1 cellular context compared by ENCODE assay signal in the genomic region with DNA sequence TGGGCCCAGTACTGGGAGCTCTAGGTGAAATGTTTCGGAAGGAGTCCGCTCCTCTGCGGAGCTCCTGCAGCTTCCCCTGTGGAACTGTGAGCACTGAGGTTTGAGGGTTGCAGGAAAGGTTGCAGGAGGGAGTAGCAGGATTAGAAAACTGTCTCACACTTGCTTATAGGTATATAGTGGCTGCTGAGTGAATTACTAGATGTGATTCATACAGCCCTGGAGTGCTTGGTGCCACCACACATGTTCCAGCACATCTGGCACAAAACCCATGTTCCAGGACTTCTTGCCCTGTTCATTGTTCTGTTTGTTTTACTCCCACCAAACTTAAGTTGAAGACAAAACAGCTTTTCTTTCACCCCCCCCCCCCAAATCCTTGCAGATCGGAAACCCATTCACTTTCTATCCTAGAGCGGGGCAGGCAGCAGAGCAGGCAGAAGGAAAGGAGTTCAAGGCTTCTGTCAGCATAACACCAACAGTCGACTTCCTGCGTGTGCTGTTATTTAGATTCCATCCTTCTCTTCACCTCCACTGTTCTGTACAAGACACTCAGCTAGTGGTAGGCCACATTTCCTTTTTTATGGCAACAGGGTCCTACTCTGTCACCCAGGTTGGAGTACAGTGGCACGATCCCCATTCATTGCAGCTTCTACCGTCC.
TF ChIP-seq lines count a peak whose summit lies in the region.

No MANE protein-coding gene starts in this region.

TF ChIP-seq in K562, 482 proteins besides CTCF, POLR2A, EP300 and RAD21 (continued from another document and continues in another):
- TF ChIP-seq, protein P1, sequence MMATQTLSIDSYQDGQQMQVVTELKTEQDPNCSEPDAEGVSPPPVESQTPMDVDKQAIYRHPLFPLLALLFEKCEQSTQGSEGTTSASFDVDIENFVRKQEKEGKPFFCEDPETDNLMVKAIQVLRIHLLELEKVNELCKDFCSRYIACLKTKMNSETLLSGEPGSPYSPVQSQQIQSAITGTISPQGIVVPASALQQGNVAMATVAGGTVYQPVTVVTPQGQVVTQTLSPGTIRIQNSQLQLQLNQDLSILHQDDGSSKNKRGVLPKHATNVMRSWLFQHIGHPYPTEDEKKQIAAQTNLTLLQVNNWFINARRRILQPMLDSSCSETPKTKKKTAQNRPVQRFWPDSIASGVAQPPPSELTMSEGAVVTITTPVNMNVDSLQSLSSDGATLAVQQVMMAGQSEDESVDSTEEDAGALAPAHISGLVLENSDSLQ (IDR thresholded peaks at IDR 0.05), result no peak
- TF ChIP-seq ELF1 (tag; IDR thresholded peaks at IDR 0.05) (no peak), ZNF41 (CRISPR knock-in tag; conservative IDR thresholded peaks at IDR 0.05) (no peak), TEAD2 (tag; IDR thresholded peaks at IDR 0.05) (no peak), KLF16 (IDR thresholded peaks at IDR 0.05) (no peak), ZNF76 (CRISPR knock-in tag; IDR thresholded peaks at IDR 0.05; ENCODE audit: borderline replicate concordance) (0 out of 2 replicates have a peak, but pooled peaks have one; percentile 19), ZNF23 (CRISPR knock-in tag; IDR thresholded peaks at IDR 0.05) (no peak), MAFG (tag; conservative IDR thresholded peaks at IDR 0.05) (0 out of 2 replicates have a peak, but pooled peaks have one; percentile 1), ZNF184 (CRISPR knock-in tag; IDR thresholded peaks at IDR 0.05) (no peak), NCOA4 (IDR thresholded peaks at IDR 0.05; ENCODE audit: partially characterized antibody) (no peak), ZNF311 (CRISPR knock-in tag; IDR thresholded peaks at IDR 0.05) (no peak), TARDBP (IDR thresholded peaks at IDR 0.05) (no peak), GABPB1 (CRISPR knock-in tag; IDR thresholded peaks at IDR 0.05) (peak; percentile 44; the same call in 1 of the 2 replicates), ZNF707 (CRISPR knock-in tag; conservative IDR thresholded peaks at IDR 0.05) (no peak), SMAD2 (IDR thresholded peaks at IDR 0.05; ENCODE audit: low read depth, low read length) (no peak), RBM17 (IDR thresholded peaks at IDR 0.05; ENCODE audit: borderline replicate concordance, low read depth, low read length) (no peak), DNMT1 (IDR thresholded peaks at IDR 0.05) (no peak), KLF13 (tag; IDR thresholded peaks at IDR 0.05; ENCODE audit: borderline replicate concordance, low read depth) (no peak), CBX2 (IDR thresholded peaks at IDR 0.05; ENCODE audit: insufficient read depth, low read length, poor library complexity, severe bottlenecking) (no peak), MIER1 (IDR thresholded peaks at IDR 0.05; ENCODE audit: low read depth) (no peak), HDGF (IDR thresholded peaks at IDR 0.05) (no peak), L3MBTL2 (IDR thresholded peaks at IDR 0.05) (peak; percentile 6; the same call in 1 of the 2 replicates), ZNF12 (CRISPR knock-in tag; IDR thresholded peaks at IDR 0.05) (no peak), CCAR2 (IDR thresholded peaks at IDR 0.05; ENCODE audit: low read depth, low read length) (no peak), FOXP1 (CRISPR knock-in tag; IDR thresholded peaks at IDR 0.05) (0 out of 2 replicates have a peak, but pooled peaks have one; percentile 18), CREB1 (IDR thresholded peaks at IDR 0.05) (no peak), CREB1 (CRISPR knock-in tag; IDR thresholded peaks at IDR 0.05) (no peak), PML (IDR thresholded peaks at IDR 0.05; ENCODE audit: low read length) (peak; percentile 12; the same call in 1 of the 2 replicates), HMGN3 (IDR thresholded peaks at IDR 0.05; ENCODE audit: borderline replicate concordance, extremely low read depth, insufficient read length, low read depth, low read length) (no peak)
- TF ChIP-seq, protein P2, sequence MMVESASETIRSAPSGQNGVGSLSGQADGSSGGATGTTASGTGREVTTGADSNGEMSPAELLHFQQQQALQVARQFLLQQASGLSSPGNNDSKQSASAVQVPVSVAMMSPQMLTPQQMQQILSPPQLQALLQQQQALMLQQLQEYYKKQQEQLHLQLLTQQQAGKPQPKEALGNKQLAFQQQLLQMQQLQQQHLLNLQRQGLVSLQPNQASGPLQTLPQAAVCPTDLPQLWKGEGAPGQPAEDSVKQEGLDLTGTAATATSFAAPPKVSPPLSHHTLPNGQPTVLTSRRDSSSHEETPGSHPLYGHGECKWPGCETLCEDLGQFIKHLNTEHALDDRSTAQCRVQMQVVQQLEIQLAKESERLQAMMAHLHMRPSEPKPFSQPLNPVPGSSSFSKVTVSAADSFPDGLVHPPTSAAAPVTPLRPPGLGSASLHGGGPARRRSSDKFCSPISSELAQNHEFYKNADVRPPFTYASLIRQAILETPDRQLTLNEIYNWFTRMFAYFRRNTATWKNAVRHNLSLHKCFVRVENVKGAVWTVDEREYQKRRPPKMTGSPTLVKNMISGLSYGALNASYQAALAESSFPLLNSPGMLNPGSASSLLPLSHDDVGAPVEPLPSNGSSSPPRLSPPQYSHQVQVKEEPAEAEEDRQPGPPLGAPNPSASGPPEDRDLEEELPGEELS (CRISPR knock-in tag; IDR thresholded peaks at IDR 0.05; ENCODE audit: borderline replicate concordance), result no peak
- TF ChIP-seq, protein P3, sequence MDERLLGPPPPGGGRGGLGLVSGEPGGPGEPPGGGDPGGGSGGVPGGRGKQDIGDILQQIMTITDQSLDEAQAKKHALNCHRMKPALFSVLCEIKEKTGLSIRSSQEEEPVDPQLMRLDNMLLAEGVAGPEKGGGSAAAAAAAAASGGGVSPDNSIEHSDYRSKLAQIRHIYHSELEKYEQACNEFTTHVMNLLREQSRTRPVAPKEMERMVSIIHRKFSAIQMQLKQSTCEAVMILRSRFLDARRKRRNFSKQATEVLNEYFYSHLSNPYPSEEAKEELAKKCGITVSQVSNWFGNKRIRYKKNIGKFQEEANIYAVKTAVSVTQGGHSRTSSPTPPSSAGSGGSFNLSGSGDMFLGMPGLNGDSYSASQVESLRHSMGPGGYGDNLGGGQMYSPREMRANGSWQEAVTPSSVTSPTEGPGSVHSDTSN (CRISPR knock-in tag; IDR thresholded peaks at IDR 0.05; ENCODE audit: low read depth), result no peak
- TF ChIP-seq, protein P3 (tag; conservative IDR thresholded peaks at IDR 0.05; ENCODE audit: low read depth), result no peak
- TF ChIP-seq, protein P4, sequence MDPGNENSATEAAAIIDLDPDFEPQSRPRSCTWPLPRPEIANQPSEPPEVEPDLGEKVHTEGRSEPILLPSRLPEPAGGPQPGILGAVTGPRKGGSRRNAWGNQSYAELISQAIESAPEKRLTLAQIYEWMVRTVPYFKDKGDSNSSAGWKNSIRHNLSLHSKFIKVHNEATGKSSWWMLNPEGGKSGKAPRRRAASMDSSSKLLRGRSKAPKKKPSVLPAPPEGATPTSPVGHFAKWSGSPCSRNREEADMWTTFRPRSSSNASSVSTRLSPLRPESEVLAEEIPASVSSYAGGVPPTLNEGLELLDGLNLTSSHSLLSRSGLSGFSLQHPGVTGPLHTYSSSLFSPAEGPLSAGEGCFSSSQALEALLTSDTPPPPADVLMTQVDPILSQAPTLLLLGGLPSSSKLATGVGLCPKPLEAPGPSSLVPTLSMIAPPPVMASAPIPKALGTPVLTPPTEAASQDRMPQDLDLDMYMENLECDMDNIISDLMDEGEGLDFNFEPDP (CRISPR knock-in tag; IDR thresholded peaks at IDR 0.05), result no peak
- TF ChIP-seq, protein P5, sequence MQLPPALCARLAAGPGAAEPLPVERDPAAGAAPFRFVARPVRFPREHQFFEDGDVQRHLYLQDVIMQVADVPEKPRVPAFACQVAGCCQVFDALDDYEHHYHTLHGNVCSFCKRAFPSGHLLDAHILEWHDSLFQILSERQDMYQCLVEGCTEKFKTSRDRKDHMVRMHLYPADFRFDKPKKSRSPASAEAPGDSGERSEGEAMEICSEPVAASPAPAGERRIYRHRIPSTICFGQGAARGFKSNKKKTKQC (CRISPR knock-in tag; IDR thresholded peaks at IDR 0.05), result 0 out of 2 replicates have a peak, but pooled peaks have one; percentile 46
- TF ChIP-seq, protein P6, sequence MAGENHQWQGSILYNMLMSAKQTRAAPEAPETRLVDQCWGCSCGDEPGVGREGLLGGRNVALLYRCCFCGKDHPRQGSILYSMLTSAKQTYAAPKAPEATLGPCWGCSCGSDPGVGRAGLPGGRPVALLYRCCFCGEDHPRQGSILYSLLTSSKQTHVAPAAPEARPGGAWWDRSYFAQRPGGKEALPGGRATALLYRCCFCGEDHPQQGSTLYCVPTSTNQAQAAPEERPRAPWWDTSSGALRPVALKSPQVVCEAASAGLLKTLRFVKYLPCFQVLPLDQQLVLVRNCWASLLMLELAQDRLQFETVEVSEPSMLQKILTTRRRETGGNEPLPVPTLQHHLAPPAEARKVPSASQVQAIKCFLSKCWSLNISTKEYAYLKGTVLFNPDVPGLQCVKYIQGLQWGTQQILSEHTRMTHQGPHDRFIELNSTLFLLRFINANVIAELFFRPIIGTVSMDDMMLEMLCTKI (IDR thresholded peaks at IDR 0.05; ENCODE audit: partially characterized antibody), result no peak
- TF ChIP-seq, protein P7, sequence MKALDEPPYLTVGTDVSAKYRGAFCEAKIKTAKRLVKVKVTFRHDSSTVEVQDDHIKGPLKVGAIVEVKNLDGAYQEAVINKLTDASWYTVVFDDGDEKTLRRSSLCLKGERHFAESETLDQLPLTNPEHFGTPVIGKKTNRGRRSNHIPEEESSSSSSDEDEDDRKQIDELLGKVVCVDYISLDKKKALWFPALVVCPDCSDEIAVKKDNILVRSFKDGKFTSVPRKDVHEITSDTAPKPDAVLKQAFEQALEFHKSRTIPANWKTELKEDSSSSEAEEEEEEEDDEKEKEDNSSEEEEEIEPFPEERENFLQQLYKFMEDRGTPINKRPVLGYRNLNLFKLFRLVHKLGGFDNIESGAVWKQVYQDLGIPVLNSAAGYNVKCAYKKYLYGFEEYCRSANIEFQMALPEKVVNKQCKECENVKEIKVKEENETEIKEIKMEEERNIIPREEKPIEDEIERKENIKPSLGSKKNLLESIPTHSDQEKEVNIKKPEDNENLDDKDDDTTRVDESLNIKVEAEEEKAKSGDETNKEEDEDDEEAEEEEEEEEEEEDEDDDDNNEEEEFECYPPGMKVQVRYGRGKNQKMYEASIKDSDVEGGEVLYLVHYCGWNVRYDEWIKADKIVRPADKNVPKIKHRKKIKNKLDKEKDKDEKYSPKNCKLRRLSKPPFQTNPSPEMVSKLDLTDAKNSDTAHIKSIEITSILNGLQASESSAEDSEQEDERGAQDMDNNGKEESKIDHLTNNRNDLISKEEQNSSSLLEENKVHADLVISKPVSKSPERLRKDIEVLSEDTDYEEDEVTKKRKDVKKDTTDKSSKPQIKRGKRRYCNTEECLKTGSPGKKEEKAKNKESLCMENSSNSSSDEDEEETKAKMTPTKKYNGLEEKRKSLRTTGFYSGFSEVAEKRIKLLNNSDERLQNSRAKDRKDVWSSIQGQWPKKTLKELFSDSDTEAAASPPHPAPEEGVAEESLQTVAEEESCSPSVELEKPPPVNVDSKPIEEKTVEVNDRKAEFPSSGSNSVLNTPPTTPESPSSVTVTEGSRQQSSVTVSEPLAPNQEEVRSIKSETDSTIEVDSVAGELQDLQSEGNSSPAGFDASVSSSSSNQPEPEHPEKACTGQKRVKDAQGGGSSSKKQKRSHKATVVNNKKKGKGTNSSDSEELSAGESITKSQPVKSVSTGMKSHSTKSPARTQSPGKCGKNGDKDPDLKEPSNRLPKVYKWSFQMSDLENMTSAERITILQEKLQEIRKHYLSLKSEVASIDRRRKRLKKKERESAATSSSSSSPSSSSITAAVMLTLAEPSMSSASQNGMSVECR (CRISPR knock-in tag; IDR thresholded peaks at IDR 0.05), result no peak
- TF ChIP-seq, protein P8, sequence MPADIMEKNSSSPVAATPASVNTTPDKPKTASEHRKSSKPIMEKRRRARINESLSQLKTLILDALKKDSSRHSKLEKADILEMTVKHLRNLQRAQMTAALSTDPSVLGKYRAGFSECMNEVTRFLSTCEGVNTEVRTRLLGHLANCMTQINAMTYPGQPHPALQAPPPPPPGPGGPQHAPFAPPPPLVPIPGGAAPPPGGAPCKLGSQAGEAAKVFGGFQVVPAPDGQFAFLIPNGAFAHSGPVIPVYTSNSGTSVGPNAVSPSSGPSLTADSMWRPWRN (IDR thresholded peaks at IDR 0.05; ENCODE audit: low read depth), result no peak
- TF ChIP-seq, protein P9, sequence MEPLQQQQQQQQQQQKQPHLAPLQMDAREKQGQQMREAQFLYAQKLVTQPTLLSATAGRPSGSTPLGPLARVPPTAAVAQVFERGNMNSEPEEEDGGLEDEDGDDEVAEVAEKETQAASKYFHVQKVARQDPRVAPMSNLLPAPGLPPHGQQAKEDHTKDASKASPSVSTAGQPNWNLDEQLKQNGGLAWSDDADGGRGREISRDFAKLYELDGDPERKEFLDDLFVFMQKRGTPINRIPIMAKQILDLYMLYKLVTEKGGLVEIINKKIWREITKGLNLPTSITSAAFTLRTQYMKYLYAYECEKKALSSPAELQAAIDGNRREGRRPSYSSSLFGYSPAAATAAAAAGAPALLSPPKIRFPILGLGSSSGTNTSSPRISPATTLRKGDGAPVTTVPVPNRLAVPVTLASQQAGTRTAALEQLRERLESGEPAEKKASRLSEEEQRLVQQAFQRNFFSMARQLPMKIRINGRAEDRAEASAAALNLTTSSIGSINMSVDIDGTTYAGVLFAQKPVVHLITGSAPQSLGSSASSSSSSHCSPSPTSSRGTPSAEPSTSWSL (CRISPR knock-in tag; IDR thresholded peaks at IDR 0.05; ENCODE audit: borderline replicate concordance), result no peak
- TF ChIP-seq, protein P10, sequence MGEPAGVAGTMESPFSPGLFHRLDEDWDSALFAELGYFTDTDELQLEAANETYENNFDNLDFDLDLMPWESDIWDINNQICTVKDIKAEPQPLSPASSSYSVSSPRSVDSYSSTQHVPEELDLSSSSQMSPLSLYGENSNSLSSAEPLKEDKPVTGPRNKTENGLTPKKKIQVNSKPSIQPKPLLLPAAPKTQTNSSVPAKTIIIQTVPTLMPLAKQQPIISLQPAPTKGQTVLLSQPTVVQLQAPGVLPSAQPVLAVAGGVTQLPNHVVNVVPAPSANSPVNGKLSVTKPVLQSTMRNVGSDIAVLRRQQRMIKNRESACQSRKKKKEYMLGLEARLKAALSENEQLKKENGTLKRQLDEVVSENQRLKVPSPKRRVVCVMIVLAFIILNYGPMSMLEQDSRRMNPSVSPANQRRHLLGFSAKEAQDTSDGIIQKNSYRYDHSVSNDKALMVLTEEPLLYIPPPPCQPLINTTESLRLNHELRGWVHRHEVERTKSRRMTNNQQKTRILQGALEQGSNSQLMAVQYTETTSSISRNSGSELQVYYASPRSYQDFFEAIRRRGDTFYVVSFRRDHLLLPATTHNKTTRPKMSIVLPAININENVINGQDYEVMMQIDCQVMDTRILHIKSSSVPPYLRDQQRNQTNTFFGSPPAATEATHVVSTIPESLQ (CRISPR knock-in tag; IDR thresholded peaks at IDR 0.05), result no peak
- TF ChIP-seq, protein P11, sequence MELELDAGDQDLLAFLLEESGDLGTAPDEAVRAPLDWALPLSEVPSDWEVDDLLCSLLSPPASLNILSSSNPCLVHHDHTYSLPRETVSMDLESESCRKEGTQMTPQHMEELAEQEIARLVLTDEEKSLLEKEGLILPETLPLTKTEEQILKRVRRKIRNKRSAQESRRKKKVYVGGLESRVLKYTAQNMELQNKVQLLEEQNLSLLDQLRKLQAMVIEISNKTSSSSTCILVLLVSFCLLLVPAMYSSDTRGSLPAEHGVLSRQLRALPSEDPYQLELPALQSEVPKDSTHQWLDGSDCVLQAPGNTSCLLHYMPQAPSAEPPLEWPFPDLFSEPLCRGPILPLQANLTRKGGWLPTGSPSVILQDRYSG (tag; conservative IDR thresholded peaks at IDR 0.05; ENCODE audit: low read depth), result 0 out of 2 replicates have a peak, but pooled peaks have one; percentile 13
